In genomic region chr18:73164430-73164829, GRCh38 we compare ENCODE assay signal across 26 cellular contexts.
"Had no signal": no experiment of that assay in that cellular context is flagged by ENCODE, and none has a peak within 500 bp of the region (broad histone marks: within the 10 kb centered on the region; RNA-seq: fewer than 3 reads in every experiment).

No MANE protein-coding gene starts in this region.

- FAIRE-seq: astrocyte had no signal

- ATAC-seq: activated CD4-positive, alpha-beta T cell treated with anti-CD3 and anti-CD28 coated beads for 36 hours; activated T-helper 17 cell treated with anti-CD3 and anti-CD28 coated beads, Interleukin-2, amount 50 U/mL, for 72 hours; T-cell had no signal

- H3K27ac ChIP-seq: SK-N-MC, VCaP had no signal

- H3K4me3 ChIP-seq: SK-N-MC had no signal

- DNase-seq: activated CD4-positive, alpha-beta memory T cell treated with anti-CD3 and anti-CD28 coated beads, Interleukin-2, amount 10 ng/mL, durations not matched to agents 7 days and 5 days; activated CD4-positive, alpha-beta T cell treated with anti-CD3 and anti-CD28 coated beads for 36 hours; activated CD4-positive, alpha-beta T cell treated with anti-CD3 and anti-CD28 coated beads, Interleukin-2, amount 50 U/mL, for 1 hour; activated CD4-positive, CD25-positive, alpha-beta regulatory T cell; activated gamma-delta T cell; activated naive CD4-positive, alpha-beta T cell treated with anti-CD3 and anti-CD28 coated beads for 36 hours; activated T-cell treated with anti-CD3 and anti-CD28 coated beads for 4 hours; activated T-cell treated with anti-CD3 and anti-CD28 coated beads, Interleukin-2, amount 50 U/mL, for 48 hours; amygdala; NCI-H1092; NCI-H1417; NCI-H1694; NCI-H2029; NCI-H2107; NCI-H2171 treated with DMSO at 0.1 percent for 48 hours; NCI-H226; NCI-H526 treated with DMSO at 0.1 percent for 48 hours; NCI-H82; SIG-M5; T-cell; T-helper 2 cell had no signal

- H3K4me1 Mint-ChIP-seq: activated CD4-positive, alpha-beta memory T cell treated with anti-CD3 and anti-CD28 coated beads, Interleukin-2, amount 10 ng/mL, durations not matched to agents 7 days and 5 days; activated CD4-positive, alpha-beta T cell treated with anti-CD3 and anti-CD28 coated beads for 36 hours; activated T-helper 17 cell treated with anti-CD3 and anti-CD28 coated beads, Interleukin-2, amount 50 U/mL, for 72 hours; T-cell had no signal

- H3K27ac Mint-ChIP-seq: activated CD4-positive, alpha-beta memory T cell treated with anti-CD3 and anti-CD28 coated beads, Interleukin-2, amount 10 ng/mL, durations not matched to agents 7 days and 5 days; activated CD4-positive, alpha-beta T cell treated with anti-CD3 and anti-CD28 coated beads for 36 hours; activated naive CD4-positive, alpha-beta T cell treated with anti-CD3 and anti-CD28 coated beads for 36 hours; activated naive CD8-positive, alpha-beta T cell; activated T-helper 17 cell treated with anti-CD3 and anti-CD28 coated beads, Interleukin-2, amount 50 U/mL, for 72 hours; T-cell had no signal

- H3K4me3 Mint-ChIP-seq: activated CD4-positive, alpha-beta memory T cell treated with anti-CD3 and anti-CD28 coated beads, Interleukin-2, amount 10 ng/mL, durations not matched to agents 7 days and 5 days; activated CD4-positive, alpha-beta T cell treated with anti-CD3 and anti-CD28 coated beads for 36 hours; activated naive CD4-positive, alpha-beta T cell treated with anti-CD3 and anti-CD28 coated beads for 36 hours; activated naive CD8-positive, alpha-beta T cell; activated T-helper 17 cell treated with anti-CD3 and anti-CD28 coated beads, Interleukin-2, amount 50 U/mL, for 72 hours; T-cell had no signal

- H3K27me3 Mint-ChIP-seq: activated CD4-positive, alpha-beta memory T cell treated with anti-CD3 and anti-CD28 coated beads, Interleukin-2, amount 10 ng/mL, durations not matched to agents 7 days and 5 days; activated CD4-positive, alpha-beta T cell treated with anti-CD3 and anti-CD28 coated beads for 36 hours; activated naive CD8-positive, alpha-beta T cell; activated T-helper 17 cell treated with anti-CD3 and anti-CD28 coated beads, Interleukin-2, amount 50 U/mL, for 72 hours; T-cell had no signal

- H3K36me3 Mint-ChIP-seq: activated naive CD8-positive, alpha-beta T cell; T-cell had no signal

- H3K9me3 Mint-ChIP-seq: activated T-helper 17 cell treated with anti-CD3 and anti-CD28 coated beads, Interleukin-2, amount 50 U/mL, for 72 hours had no signal
